ENCODE assay signal across 2 cellular contexts in the genomic region with DNA sequence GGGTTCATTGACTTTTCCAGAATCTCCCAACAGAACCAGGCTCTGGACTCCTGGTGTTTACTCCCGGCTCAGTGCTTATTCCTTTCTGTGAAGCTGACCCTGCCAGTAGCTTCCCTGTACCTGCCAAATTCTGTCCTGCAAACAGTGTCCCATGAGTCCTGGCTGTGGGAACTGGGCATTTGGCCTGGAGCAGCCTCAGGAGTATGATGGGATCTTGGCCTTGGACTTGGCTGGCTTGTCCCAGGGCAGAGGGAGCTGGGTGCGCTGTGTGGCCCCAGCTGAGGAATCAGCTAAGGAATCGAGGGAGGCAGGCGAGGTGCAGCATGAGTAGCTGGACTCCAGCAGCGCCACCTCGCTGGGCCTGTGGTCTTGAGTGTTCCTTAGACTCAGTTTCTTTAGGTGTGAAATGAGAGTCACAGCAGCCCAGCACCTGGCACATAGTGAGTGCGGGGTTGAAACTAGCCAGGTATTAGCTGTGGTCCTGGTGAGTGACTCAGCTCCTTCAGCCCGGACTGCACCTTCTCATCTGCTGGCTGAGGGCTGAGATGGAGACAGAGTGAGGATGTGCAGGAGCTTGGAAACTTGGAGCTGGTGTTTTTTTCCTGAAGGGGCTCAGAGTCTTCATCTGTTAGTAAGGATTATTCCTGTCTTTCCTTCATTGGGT.
TF ChIP-seq lines count a peak whose summit lies in the region.

No MANE protein-coding gene starts in this region.

TF ChIP-seq in SK-N-SH treated with all-trans-retinoic acid at 6 μM for 48 hours, 23 proteins besides CTCF, POLR2A, EP300 and RAD21 (continued from another document):
- TF ChIP-seq, protein P1, sequence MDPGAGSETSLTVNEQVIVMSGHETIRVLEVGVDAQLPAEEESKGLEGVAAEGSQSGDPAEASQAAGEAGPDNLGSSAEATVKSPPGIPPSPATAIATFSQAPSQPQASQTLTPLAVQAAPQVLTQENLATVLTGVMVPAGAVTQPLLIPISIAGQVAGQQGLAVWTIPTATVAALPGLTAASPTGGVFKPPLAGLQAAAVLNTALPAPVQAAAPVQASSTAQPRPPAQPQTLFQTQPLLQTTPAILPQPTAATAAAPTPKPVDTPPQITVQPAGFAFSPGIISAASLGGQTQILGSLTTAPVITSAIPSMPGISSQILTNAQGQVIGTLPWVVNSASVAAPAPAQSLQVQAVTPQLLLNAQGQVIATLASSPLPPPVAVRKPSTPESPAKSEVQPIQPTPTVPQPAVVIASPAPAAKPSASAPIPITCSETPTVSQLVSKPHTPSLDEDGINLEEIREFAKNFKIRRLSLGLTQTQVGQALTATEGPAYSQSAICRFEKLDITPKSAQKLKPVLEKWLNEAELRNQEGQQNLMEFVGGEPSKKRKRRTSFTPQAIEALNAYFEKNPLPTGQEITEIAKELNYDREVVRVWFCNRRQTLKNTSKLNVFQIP (CRISPR knock-in tag; IDR thresholded peaks at IDR 0.05; ENCODE audit: borderline replicate concordance, low read depth): no peak
- TF ChIP-seq, protein P2, sequence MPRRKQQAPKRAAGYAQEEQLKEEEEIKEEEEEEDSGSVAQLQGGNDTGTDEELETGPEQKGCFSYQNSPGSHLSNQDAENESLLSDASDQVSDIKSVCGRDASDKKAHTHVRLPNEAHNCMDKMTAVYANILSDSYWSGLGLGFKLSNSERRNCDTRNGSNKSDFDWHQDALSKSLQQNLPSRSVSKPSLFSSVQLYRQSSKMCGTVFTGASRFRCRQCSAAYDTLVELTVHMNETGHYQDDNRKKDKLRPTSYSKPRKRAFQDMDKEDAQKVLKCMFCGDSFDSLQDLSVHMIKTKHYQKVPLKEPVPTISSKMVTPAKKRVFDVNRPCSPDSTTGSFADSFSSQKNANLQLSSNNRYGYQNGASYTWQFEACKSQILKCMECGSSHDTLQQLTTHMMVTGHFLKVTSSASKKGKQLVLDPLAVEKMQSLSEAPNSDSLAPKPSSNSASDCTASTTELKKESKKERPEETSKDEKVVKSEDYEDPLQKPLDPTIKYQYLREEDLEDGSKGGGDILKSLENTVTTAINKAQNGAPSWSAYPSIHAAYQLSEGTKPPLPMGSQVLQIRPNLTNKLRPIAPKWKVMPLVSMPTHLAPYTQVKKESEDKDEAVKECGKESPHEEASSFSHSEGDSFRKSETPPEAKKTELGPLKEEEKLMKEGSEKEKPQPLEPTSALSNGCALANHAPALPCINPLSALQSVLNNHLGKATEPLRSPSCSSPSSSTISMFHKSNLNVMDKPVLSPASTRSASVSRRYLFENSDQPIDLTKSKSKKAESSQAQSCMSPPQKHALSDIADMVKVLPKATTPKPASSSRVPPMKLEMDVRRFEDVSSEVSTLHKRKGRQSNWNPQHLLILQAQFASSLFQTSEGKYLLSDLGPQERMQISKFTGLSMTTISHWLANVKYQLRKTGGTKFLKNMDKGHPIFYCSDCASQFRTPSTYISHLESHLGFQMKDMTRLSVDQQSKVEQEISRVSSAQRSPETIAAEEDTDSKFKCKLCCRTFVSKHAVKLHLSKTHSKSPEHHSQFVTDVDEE (CRISPR knock-in tag; IDR thresholded peaks at IDR 0.05): no peak
- no peak for TF ChIP-seq ARNTL (CRISPR knock-in tag; IDR thresholded peaks at IDR 0.05; ENCODE audit: borderline replicate concordance, low read depth)
- TF ChIP-seq ZFP3 (CRISPR knock-in tag; IDR thresholded peaks at IDR 0.05): no peak
- no peak for TF ChIP-seq TCF4 (CRISPR knock-in tag; IDR thresholded peaks at IDR 0.05; ENCODE audit: borderline replicate concordance)
- no peak for TF ChIP-seq RARB (CRISPR knock-in tag; IDR thresholded peaks at IDR 0.05)
- no peak for TF ChIP-seq ZFP30 (CRISPR knock-in tag; IDR thresholded peaks at IDR 0.05)
- no peak for TF ChIP-seq BACH2 (CRISPR knock-in tag; IDR thresholded peaks at IDR 0.05; ENCODE audit: borderline replicate concordance)
- TF ChIP-seq, protein P3, sequence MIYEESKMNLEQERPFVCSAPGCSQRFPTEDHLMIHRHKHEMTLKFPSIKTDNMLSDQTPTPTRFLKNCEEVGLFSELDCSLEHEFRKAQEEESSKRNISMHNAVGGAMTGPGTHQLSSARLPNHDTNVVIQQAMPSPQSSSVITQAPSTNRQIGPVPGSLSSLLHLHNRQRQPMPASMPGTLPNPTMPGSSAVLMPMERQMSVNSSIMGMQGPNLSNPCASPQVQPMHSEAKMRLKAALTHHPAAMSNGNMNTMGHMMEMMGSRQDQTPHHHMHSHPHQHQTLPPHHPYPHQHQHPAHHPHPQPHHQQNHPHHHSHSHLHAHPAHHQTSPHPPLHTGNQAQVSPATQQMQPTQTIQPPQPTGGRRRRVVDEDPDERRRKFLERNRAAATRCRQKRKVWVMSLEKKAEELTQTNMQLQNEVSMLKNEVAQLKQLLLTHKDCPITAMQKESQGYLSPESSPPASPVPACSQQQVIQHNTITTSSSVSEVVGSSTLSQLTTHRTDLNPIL (CRISPR knock-in tag; IDR thresholded peaks at IDR 0.05; ENCODE audit: low read depth): no peak

TF ChIP-seq in SK-N-SH, 30 proteins besides CTCF, POLR2A, EP300 and RAD21:
- TF ChIP-seq, protein P4, sequence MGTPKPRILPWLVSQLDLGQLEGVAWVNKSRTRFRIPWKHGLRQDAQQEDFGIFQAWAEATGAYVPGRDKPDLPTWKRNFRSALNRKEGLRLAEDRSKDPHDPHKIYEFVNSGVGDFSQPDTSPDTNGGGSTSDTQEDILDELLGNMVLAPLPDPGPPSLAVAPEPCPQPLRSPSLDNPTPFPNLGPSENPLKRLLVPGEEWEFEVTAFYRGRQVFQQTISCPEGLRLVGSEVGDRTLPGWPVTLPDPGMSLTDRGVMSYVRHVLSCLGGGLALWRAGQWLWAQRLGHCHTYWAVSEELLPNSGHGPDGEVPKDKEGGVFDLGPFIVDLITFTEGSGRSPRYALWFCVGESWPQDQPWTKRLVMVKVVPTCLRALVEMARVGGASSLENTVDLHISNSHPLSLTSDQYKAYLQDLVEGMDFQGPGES (IDR thresholded peaks at IDR 0.05; ENCODE audit: low read depth, low read length): no peak
- TF ChIP-seq, protein P5, sequence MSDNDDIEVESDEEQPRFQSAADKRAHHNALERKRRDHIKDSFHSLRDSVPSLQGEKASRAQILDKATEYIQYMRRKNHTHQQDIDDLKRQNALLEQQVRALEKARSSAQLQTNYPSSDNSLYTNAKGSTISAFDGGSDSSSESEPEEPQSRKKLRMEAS (IDR thresholded peaks at IDR 0.05; ENCODE audit: low read depth): no peak
- TF ChIP-seq RFX5 (IDR thresholded peaks at IDR 0.05; ENCODE audit: low read length) (no peak), ELF1 (IDR thresholded peaks at IDR 0.05) (no peak), YY1 (IDR thresholded peaks at IDR 0.05; ENCODE audit: low read depth) (no peak), REST (IDR thresholded peaks at IDR 0.05; ENCODE audit: low read depth, low read length) (no peak)
